ENCODE assay signal across 12 cellular contexts in the genomic region with DNA sequence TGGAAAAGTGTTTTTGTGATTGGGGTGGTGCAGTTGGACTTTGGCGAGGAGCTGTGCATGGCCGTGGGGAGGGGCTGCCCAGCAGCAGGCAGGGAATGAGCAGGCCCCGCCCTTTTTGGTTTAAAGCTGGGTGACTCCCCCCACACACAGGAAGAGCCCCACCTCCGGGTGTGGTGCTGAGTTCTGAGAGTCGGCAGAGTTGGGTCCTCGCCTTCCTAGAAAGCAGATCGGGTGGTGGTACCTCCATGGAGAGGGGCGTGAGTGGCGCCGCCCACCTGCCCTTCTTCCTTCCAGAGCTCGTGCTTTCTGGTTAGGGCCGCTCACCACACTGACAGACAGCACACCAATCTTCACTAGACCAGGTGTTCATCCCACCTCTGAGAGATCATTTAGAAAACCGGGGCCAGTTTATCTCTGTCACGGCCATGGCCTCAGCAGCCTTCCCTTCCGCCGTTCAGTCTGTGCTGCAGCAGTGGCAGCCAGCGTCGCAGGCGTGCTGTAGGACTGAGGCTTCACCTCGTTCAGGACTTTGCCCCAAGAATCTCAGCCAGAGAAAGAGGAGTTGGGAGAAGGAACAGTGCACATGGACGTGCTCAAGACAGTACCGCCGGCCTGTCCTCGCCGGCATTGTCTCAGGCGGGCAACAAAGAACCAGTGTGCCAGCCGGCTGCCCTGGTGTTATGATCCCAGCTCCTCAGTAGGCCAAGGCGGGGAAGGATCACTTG.
DNase-seq lines count a peak whose midpoint lies in the region; ATAC-seq and TF ChIP-seq lines count a peak whose summit lies in the region.
"Had no signal": no experiment of that assay in that cellular context is flagged by ENCODE, and none has a peak within 500 bp of the region (broad histone marks: within the 10 kb centered on the region; RNA-seq: fewer than 3 reads in every experiment).

No MANE protein-coding gene starts in this region.

- H3K36me3 Mint-ChIP-seq in activated CD4-positive, alpha-beta T cell treated with anti-CD3 and anti-CD28 coated beads for 36 hours (ENCODE audit: low read depth): peaks cover 58% of the 10 kb centered on the region
- H3K36me3 Mint-ChIP-seq in activated naive CD4-positive, alpha-beta T cell treated with anti-CD3 and anti-CD28 coated beads, Interleukin-2, amount 50 U/mL, for 24 hours: peaks cover 20% of the 10 kb centered on the region

- H3K4me1 Mint-ChIP-seq in activated CD4-positive, alpha-beta T cell treated with anti-CD3 and anti-CD28 coated beads for 36 hours: peaks cover 49% of the 10 kb centered on the region
- peaks cover 68% of the 10 kb centered on the region for H3K4me1 Mint-ChIP-seq in activated naive CD4-positive, alpha-beta T cell treated with anti-CD3 and anti-CD28 coated beads, Interleukin-2, amount 50 U/mL, for 24 hours

- peaks cover 34 to 54% (median 52%) of the 10 kb centered on the region in 10 experiments for H3K4me1 ChIP-seq in BLaER1 treated with 17β-estradiol and CSF1 and Interleukin-3, amounts not matched to agents 10 nM and 100 nM
- no peaks in the 10 kb centered on the region for H3K4me1 ChIP-seq in stomach

- CTCF ChIA-PET in activated CD4-positive, alpha-beta T cell treated with anti-CD3 and anti-CD28 coated beads for 36 hours (lab: Charles Lee): interaction anchor here (0.6 to 1.1 kb wide), 2 partner anchors 15 to 29 kb away, joined by 4 read pairs; no protein-coding TSS in a partner anchor

- no peak overlapping the region for H3K9ac ChIP-seq in BLaER1 treated with 17β-estradiol and CSF1 and Interleukin-3, amounts not matched to agents 10 nM and 100 nM

- peak; percentile 87 for ATAC-seq in activated CD4-positive, alpha-beta T cell treated with anti-CD3 and anti-CD28 coated beads for 36 hours
- ATAC-seq in HG03378 (IDR thresholded peaks at IDR 0.05; ENCODE audit: unreplicated experiment): no peak
- ATAC-seq in GM21423 (IDR thresholded peaks at IDR 0.05; ENCODE audit: unreplicated experiment): no peak
- ATAC-seq: gastrocnemius medialis had no signal

- H3K27ac Mint-ChIP-seq in activated CD4-positive, alpha-beta T cell treated with anti-CD3 and anti-CD28 coated beads for 36 hours: peak overlapping the region; percentile 93
- H3K27ac Mint-ChIP-seq in activated naive CD4-positive, alpha-beta T cell treated with anti-CD3 and anti-CD28 coated beads, Interleukin-2, amount 50 U/mL, for 24 hours: peak overlapping the region; percentile 95

- H3K9me3 ChIP-seq in BLaER1 treated with 17β-estradiol and CSF1 and Interleukin-3, amounts not matched to agents 10 nM and 100 nM (replicated peaks in 1 of 11): peaks cover 0 to 5% (median 0%) of the 10 kb centered on the region in 11 experiments; a peak in 3 of 22 replicates
- H3K9me3 ChIP-seq in stomach: no peaks in the 10 kb centered on the region
- H3K9me3 ChIP-seq: gastrocnemius medialis had no signal

- POLR2A ChIA-PET in activated CD4-positive, alpha-beta T cell treated with anti-CD3 and anti-CD28 coated beads for 36 hours (lab: Charles Lee): interaction anchor here (0.6 to 2.2 kb wide), 2 partner anchors 9 to 191 kb away, joined by 7 to 8 read pairs; no protein-coding TSS in a partner anchor

- H3K27me3 Mint-ChIP-seq in activated CD4-positive, alpha-beta T cell treated with anti-CD3 and anti-CD28 coated beads for 36 hours: no peaks in the 10 kb centered on the region
- no peaks in the 10 kb centered on the region for H3K27me3 Mint-ChIP-seq in activated naive CD4-positive, alpha-beta T cell treated with anti-CD3 and anti-CD28 coated beads, Interleukin-2, amount 50 U/mL, for 24 hours
- H3K27me3 Mint-ChIP-seq: brain had no signal

- DNase-seq in activated CD4-positive, alpha-beta T cell treated with anti-CD3 and anti-CD28 coated beads for 36 hours: peak; percentile 71
- peak; percentile 48 to 59 for DNase-seq in stimulated activated CD4-positive, alpha-beta T cell treated with anti-CD3 and anti-CD28 coated beads, Interleukin-1b, Interleukin-23, amount 100 ng/mL, for 4 hours (ENCODE audit: low read depth in 2 of 2)
- DNase-seq in NK-92 treated with Interleukin-12 subunit alpha and Interleukin-12 subunit beta, amount 100 ng/mL, for 24 hours (lab: John Stamatoyannopoulos, UW): no peak
- DNase-seq in stomach: no peak
- DNase-seq: NCI-H1436 treated with DMSO at 0.1 percent for 48 hours, SHP77 had no signal

- H4K20me1 ChIP-seq in BLaER1 treated with 17β-estradiol and CSF1 and Interleukin-3, amounts not matched to agents 10 nM and 100 nM: peaks cover 22 to 96% (median 50%) of the 10 kb centered on the region in 11 experiments; a peak in 21 of 22 replicates

- peak overlapping the region; percentile 53 to 100 (median 98) for H3K4me2 ChIP-seq in BLaER1 treated with 17β-estradiol and CSF1 and Interleukin-3, amounts not matched to agents 10 nM and 100 nM

- H3K27me3 ChIP-seq in BLaER1 treated with 17β-estradiol and CSF1 and Interleukin-3, amounts not matched to agents 10 nM and 100 nM: peaks cover 0 to 45% (median 11%) of the 10 kb centered on the region in 11 experiments; a peak in 16 of 22 replicates
- no peaks in the 10 kb centered on the region for H3K27me3 ChIP-seq in stomach
- H3K27me3 ChIP-seq: gastrocnemius medialis had no signal

- 69 to 84% (median 78%) methylated on average over 18 to 28 of the region's 28 CpGs for WGBS in stomach, 5 donors

- H3K4me3 ChIP-seq in BLaER1 treated with 17β-estradiol and CSF1 and Interleukin-3, amounts not matched to agents 10 nM and 100 nM: no peak overlapping the region
- no peak overlapping the region for H3K4me3 ChIP-seq in stomach
- H3K4me3 ChIP-seq: gastrocnemius medialis had no signal

- TF ChIP-seq EP300 in stomach (IDR thresholded peaks at IDR 0.05): no peak

- H3K4me3 Mint-ChIP-seq in activated CD4-positive, alpha-beta T cell treated with anti-CD3 and anti-CD28 coated beads for 36 hours: peak overlapping the region; percentile 32
- H3K4me3 Mint-ChIP-seq in activated naive CD4-positive, alpha-beta T cell treated with anti-CD3 and anti-CD28 coated beads, Interleukin-2, amount 50 U/mL, for 24 hours: peak overlapping the region; percentile 73
- H3K4me3 Mint-ChIP-seq: brain had no signal

- peaks cover 8 to 46% (median 27%) of the 10 kb centered on the region in 11 experiments; a peak in 20 of 22 replicates for H3K36me3 ChIP-seq in BLaER1 treated with 17β-estradiol and CSF1 and Interleukin-3, amounts not matched to agents 10 nM and 100 nM
- H3K36me3 ChIP-seq in stomach: peaks cover 0 to 72% (median 54%) of the 10 kb centered on the region in 4 donors

- no peak for TF ChIP-seq CTCF in stomach (IDR thresholded peaks at IDR 0.05)

- peak overlapping the region in 2 of 11 experiments; percentile 76 to 83; a peak in 2 of 22 replicates for H3K27ac ChIP-seq in BLaER1 treated with 17β-estradiol and CSF1 and Interleukin-3, amounts not matched to agents 10 nM and 100 nM
- no peak overlapping the region for H3K27ac ChIP-seq in stomach

- H3K9me3 Mint-ChIP-seq in activated CD4-positive, alpha-beta T cell treated with anti-CD3 and anti-CD28 coated beads for 36 hours (ENCODE audit: low read depth): no peaks in the 10 kb centered on the region
- no peaks in the 10 kb centered on the region for H3K9me3 Mint-ChIP-seq in activated naive CD4-positive, alpha-beta T cell treated with anti-CD3 and anti-CD28 coated beads, Interleukin-2, amount 50 U/mL, for 24 hours
- H3K9me3 Mint-ChIP-seq: brain had no signal

- intact Hi-C loops in activated CD4-positive, alpha-beta T cell treated with anti-CD3 and anti-CD28 coated beads for 36 hours (cut with DNase I, micrococcal nuclease): no loop called here
- intact Hi-C loops in stomach (cut with DNase I; ENCODE audit: low total_unique reads): no loop called here

- TF ChIP-seq POLR2A in stomach (IDR thresholded peaks at IDR 0.05): no peak

Comparison
In these comparisons a context has a peak if more than half of its experiments do, and no peak if none do; other contexts are left out.
1. DNase-seq: peak in activated CD4-positive, alpha-beta T cell treated with anti-CD3 and anti-CD28 coated beads for 36 hours (single experiment) and stimulated activated CD4-positive, alpha-beta T cell treated with anti-CD3 and anti-CD28 coated beads, Interleukin-1b, Interleukin-23, amount 100 ng/mL, for 4 hours (2 of 2); none in NK-92 treated with Interleukin-12 subunit alpha and Interleukin-12 subunit beta, amount 100 ng/mL, for 24 hours (single experiment) and stomach (single experiment).